8 cellular contexts compared by ENCODE assay signal in genomic region chr12:52032431-52032796, GRCh38. TPM values are rescaled to one million over a fixed set of nuclear protein-coding genes. Genes with fewer than 3 reads are reported as not detected.
DNase-seq lines count a peak whose midpoint lies in the region; ATAC-seq and TF ChIP-seq lines count a peak whose summit lies in the region.

No MANE protein-coding gene starts in this region.

- H3K9ac ChIP-seq in HUES48 (ENCODE audit: low read depth, low read length) (no peak overlapping the region; the same call in 1 of the 2 replicates), iPS-18a (ENCODE audit: low read length) (no peak overlapping the region)

- in situ Hi-C loops in gastrocnemius medialis (cut with MboI; ENCODE audit: low sequenced_read_pairs in 4 of 4), result no loop called here

- TF ChIP-seq POLR2A in gastrocnemius medialis (IDR thresholded peaks at IDR 0.05), result no peak

- peak; percentile 57 to 67 for ATAC-seq in gastrocnemius medialis
- ATAC-seq in HG02763 (IDR thresholded peaks at IDR 0.05; ENCODE audit: unreplicated experiment), result no peak

- H3K36me3 ChIP-seq in HUES48 (ENCODE audit: control insufficient read depth, insufficient read depth, low read length) (no peaks in the 10 kb centered on the region), iPS-18a (ENCODE audit: control insufficient read depth, low read depth, low read length) (no peaks in the 10 kb centered on the region), gastrocnemius medialis (no peaks in the 10 kb centered on the region)

- intact Hi-C loops in gastrocnemius medialis (cut with DNase I; ENCODE audit: low total_unique reads), result loop anchor here (2.0 kb wide), 1 partner anchor 36 kb away; the partner anchor contains the start of gene ATG101

- H3K4me3 ChIP-seq in AG09309 (ENCODE audit: control insufficient read depth, low read depth, low read length) (peak overlapping the region; percentile 29), HUES48 (ENCODE audit: low read depth, low read length) (peak overlapping the region; percentile 34), iPS-18a (ENCODE audit: low read length) (peak overlapping the region; percentile 41), gastrocnemius medialis (peak overlapping the region; percentile 44 to 53 (median 48))

- DNase-seq in AG09309 (ENCODE audit: low read depth) (no peak), anterior cingulate cortex (lab: John Stamatoyannopoulos, UW) (peak in 45 of 58 donors; percentile 25 to 75 (median 57)), gastrocnemius medialis (peak; percentile 80 to 83), SKM-1 treated with dmso at 0.1 percent for 144 hours (lab: John Stamatoyannopoulos, UW; ENCODE audit: unreplicated experiment) (no peak)
- DNase-seq in activated effector memory CD4-positive, alpha-beta T cell treated with Interleukin-2 at 50 U/mL for 16 hours, result no peak

- no peak for TF ChIP-seq CTCF in AG09309 (IDR thresholded peaks at IDR 0.05; ENCODE audit: control insufficient read depth, insufficient read depth, low read depth, low read length, missing control alignments)
- no peak for TF ChIP-seq CTCF in gastrocnemius medialis (IDR thresholded peaks at IDR 0.05 in 4 of 5, conservative IDR thresholded peaks at IDR 0.05 in 1 of 5)

- H3K9me3 ChIP-seq in HUES48 (ENCODE audit: control insufficient read depth, insufficient read depth, low read length), result no peaks in the 10 kb centered on the region
- no peaks in the 10 kb centered on the region for H3K9me3 ChIP-seq in iPS-18a (ENCODE audit: control insufficient read depth, low read depth, low read length)
- H3K9me3 ChIP-seq in gastrocnemius medialis, result no peaks in the 10 kb centered on the region

- H3K27me3 ChIP-seq in HUES48 (ENCODE audit: control insufficient read depth, insufficient read depth, low read length), result peaks cover 39% of the 10 kb centered on the region
- peaks cover 35% of the 10 kb centered on the region for H3K27me3 ChIP-seq in iPS-18a (ENCODE audit: control insufficient read depth, insufficient read depth, low read length)
- H3K27me3 ChIP-seq in gastrocnemius medialis, result no peaks in the 10 kb centered on the region

- H3K27ac ChIP-seq in HUES48 (ENCODE audit: low read depth, low read length) (peak overlapping the region; percentile 2), iPS-18a (ENCODE audit: low read length) (peak overlapping the region; percentile 42), gastrocnemius medialis (peak overlapping the region; percentile 91 to 95 (median 92))

- H3K4me1 ChIP-seq in HUES48 (ENCODE audit: control insufficient read depth, insufficient read depth, low read length), result peaks cover 22% of the 10 kb centered on the region
- H3K4me1 ChIP-seq in iPS-18a (ENCODE audit: control insufficient read depth, low read depth, low read length), result peaks cover 23% of the 10 kb centered on the region
- H3K4me1 ChIP-seq in gastrocnemius medialis, result peaks cover 49 to 61% of the 10 kb centered on the region in 2 donors

RNA-seq across cellular contexts. Expression of gene NR4A1, which starts 18.8 kb away (rescaled TPM):
- total RNA-seq in gastrocnemius medialis, result 100 to 1,000 TPM in 2 of 4 donors, 10 to 100 TPM in 2; 36.3 to 248 (median 90.1) TPM

RNA-seq across cellular contexts. Expression of gene TAMALIN, which starts 25.7 kb away (rescaled TPM):
- 10 to 100 TPM in 2 of 4 donors, 1 to 10 TPM in 2; 9.3 to 14.9 (median 11.8) TPM for total RNA-seq in gastrocnemius medialis

RNA-seq across cellular contexts. Expression of gene ATG101, which starts 37.4 kb away (rescaled TPM):
- 10 to 100 TPM; 23.3 to 49.4 (median 37.3) TPM for total RNA-seq in gastrocnemius medialis

RNA-seq across cellular contexts. Expression of gene SMIM41, which starts 47.1 kb away (rescaled TPM):
- not detected for total RNA-seq in gastrocnemius medialis

Comparison
In these comparisons a context has a peak if more than half of its experiments do, and no peak if none do; other contexts are left out.
1. DNase-seq: peak in anterior cingulate cortex (45 of 58) and gastrocnemius medialis (2 of 2); none in AG09309 (single experiment), SKM-1 treated with dmso at 0.1 percent for 144 hours (single experiment) and activated effector memory CD4-positive, alpha-beta T cell treated with Interleukin-2 at 50 U/mL for 16 hours (single experiment).
2. H3K27ac ChIP-seq: peak in every context shown above with its lines; median percentile 92 in gastrocnemius medialis; 42 in iPS-18a; 2 in HUES48.
3. Peak in every context shown above with its lines, with median percentiles within 50 percentile points of each other: H3K4me3 ChIP-seq.